ENCODE assay signal across 9 cellular contexts in the genomic region with DNA sequence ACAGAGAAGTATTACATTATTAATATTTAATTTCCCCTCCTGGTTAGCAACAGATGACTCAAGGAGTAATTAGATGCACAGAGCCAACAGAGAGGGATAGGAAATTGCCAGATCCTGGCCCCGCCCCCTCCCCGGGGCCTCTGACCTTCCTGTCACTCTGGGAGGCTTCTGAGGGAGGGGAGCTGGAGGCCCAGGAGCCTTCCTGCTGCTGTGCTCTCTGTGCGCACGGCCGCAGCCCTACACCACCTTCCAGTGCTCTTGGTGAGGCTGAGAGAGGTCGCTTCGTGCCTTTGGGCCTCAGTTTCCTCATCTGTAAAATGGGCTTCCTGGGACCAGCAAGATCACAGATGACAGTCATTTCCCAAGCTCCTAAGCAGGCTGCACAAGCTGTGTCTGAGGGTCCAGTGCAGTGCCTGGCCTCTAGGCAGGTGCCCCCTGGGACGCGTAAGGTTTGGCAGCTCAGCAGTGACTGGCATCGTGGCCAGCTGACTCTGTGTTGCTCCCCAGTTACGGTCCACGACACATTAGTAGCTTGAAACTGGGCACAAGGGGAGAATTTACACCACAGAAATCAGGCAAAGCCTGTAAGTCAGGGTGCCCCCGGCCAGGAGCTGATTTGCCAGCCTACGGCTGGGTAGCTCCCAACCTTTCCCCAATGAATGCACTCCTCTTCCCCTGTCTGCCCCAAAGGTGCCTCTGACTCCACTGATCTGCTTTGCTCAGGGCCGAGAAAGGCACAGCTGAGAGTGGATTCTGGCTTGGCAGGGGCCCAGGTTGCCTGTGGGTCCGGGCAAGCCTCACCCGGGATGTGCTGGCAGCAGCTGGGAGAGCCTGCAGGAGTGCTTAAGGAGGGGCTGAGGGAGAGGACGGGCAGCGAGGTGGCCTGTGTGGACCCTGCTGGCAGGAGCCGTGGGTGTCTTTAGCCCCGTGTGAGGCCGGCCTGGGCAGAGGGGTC. TPM values are rescaled to one million over a fixed set of nuclear protein-coding genes. Genes with fewer than 3 reads are reported as not detected.
A peak's percentile ranks its signal among the peaks of the same experiment; 100 is the strongest.
DNase-seq lines count a peak whose midpoint lies in the region; ATAC-seq, FAIRE-seq and TF ChIP-seq lines count a peak whose summit lies in the region.
"Had no signal": no experiment of that assay in that cellular context is flagged by ENCODE, and none has a peak within 500 bp of the region (broad histone marks: within the 10 kb centered on the region; RNA-seq: fewer than 3 reads in every experiment).

No MANE protein-coding gene starts in this region.

- H3K36me3 Mint-ChIP-seq in effector memory CD8-positive, alpha-beta T cell (ENCODE audit: insufficient read depth) = peaks cover 33% of the 10 kb centered on the region

- no peaks in the 10 kb centered on the region for H3K9me3 Mint-ChIP-seq in effector memory CD8-positive, alpha-beta T cell

- H3K27me3 Mint-ChIP-seq in effector memory CD8-positive, alpha-beta T cell = no peaks in the 10 kb centered on the region

- peak overlapping the region in 2 of 12 donors; percentile 35 to 57 for H3K4me3 ChIP-seq in heart left ventricle

- H3K27ac Mint-ChIP-seq in effector memory CD8-positive, alpha-beta T cell = peak overlapping the region; percentile 96 to 98

- WGBS in heart left ventricle, 4 donors = 54 to 78% (median 66%) methylated on average over 17 to 22 of the region's 22 CpGs

- no peak for FAIRE-seq in RCC 7860 (lab: Jason Lieb, UNC)

- ATAC-seq in heart left ventricle = peak; percentile 19 to 57 (median 34)
- peak; percentile 6 to 9 for ATAC-seq in activated CD4-positive, CD25-positive, alpha-beta regulatory T cell treated with anti-CD3 and anti-CD28 coated beads, Interleukin-2, amount 50 U/mL, for 24 hours
- ATAC-seq in effector memory CD8-positive, alpha-beta T cell (replicated peaks) = no peak

- H3K4me1 ChIP-seq in heart left ventricle = peaks cover 6 to 95% (median 54%) of the 10 kb centered on the region in 12 donors

- intact Hi-C loops in heart left ventricle (cut with DNase I) = loop anchor here in 5 of 10 donors (5.0 kb wide), 4 partner anchors 43 to 102 kb away; no protein-coding TSS in a partner anchor
- intact Hi-C loops in cardiac septum (cut with DNase I) = loop anchor here (5.0 kb wide), 1 partner anchor 38 kb away; no protein-coding TSS in a partner anchor

- peak overlapping the region; percentile 86 to 89 for H3K4me3 Mint-ChIP-seq in effector memory CD8-positive, alpha-beta T cell

- H3K27ac ChIP-seq in heart left ventricle = peak overlapping the region in 9 of 12 donors; percentile 8 to 80 (median 21)
- H3K27ac ChIP-seq: C4-2B had no signal

- H3K9me3 ChIP-seq in heart left ventricle = no peaks in the 10 kb centered on the region

- TF ChIP-seq CTCF in heart left ventricle (IDR thresholded peaks at IDR 0.05) = no peak

- no peak for TF ChIP-seq POLR2A in heart left ventricle (IDR thresholded peaks at IDR 0.05)

- DNase-seq in heart left ventricle = peak; percentile 69 to 85 (median 73)
- no peak for DNase-seq in cardiac septum (ENCODE audit: low spot score)
- peak in 2 of 3 experiments; percentile 24 to 29 for DNase-seq in effector memory CD8-positive, alpha-beta T cell
- DNase-seq in stimulated activated CD4-positive, alpha-beta T cell treated with anti-CD3 and anti-CD28 coated beads, Interleukin-1b, Interleukin-23, amount 100 ng/mL, for 48 hours = peak; percentile 74
- DNase-seq in RCC 7860 (ENCODE audit: low spot score) = no peak
- DNase-seq in NCI-H1092 (lab: John Stamatoyannopoulos, UW) = no peak
- DNase-seq in putamen (ENCODE audit: low spot score) = no peak

- no peaks in the 10 kb centered on the region for H3K27me3 ChIP-seq in heart left ventricle

- peaks cover 0 to 7% (median 0%) of the 10 kb centered on the region in 9 donors for H3K36me3 ChIP-seq in heart left ventricle

- peaks cover 71 to 74% of the 10 kb centered on the region in 2 donors for H3K4me1 Mint-ChIP-seq in effector memory CD8-positive, alpha-beta T cell (ENCODE audit: low read depth in 2 of 2)

RNA-seq across cellular contexts. Expression of gene ADORA2A, which starts 2.3 kb away (rescaled TPM):
- total RNA-seq in heart left ventricle = 10 to 100 TPM in 1 of 9 donors, 1 to 10 TPM in 8; 1.5 to 12.1 (median 4.5) TPM
- polyA plus RNA-seq in heart left ventricle = 1 to 10 TPM; 3.9 to 5.5 TPM
- total RNA-seq in cardiac septum = 5.3 TPM

Comparison
In these comparisons a context has a peak if more than half of its experiments do, and no peak if none do; other contexts are left out.
1. DNase-seq: peak in heart left ventricle (5 of 5), effector memory CD8-positive, alpha-beta T cell (2 of 3) and stimulated activated CD4-positive, alpha-beta T cell treated with anti-CD3 and anti-CD28 coated beads, Interleukin-1b, Interleukin-23, amount 100 ng/mL, for 48 hours (single experiment); none in cardiac septum (single experiment), RCC 7860 (single experiment), NCI-H1092 (single experiment) and putamen (single experiment).